In genomic region chr3:81846988-81847387, GRCh38 we compare ENCODE assay signal across 27 cellular contexts.
"Had no signal": no experiment of that assay in that cellular context is flagged by ENCODE, and none has a peak within 500 bp of the region (broad histone marks: within the 10 kb centered on the region; RNA-seq: fewer than 3 reads in every experiment).

No MANE protein-coding gene starts in this region.

- DNase-seq: dorsolateral prefrontal cortex; effector CD4-positive, alpha-beta T cell; hypothalamus; immature natural killer cell; islet precursor cell; kidney glomerular epithelial cell; left colon; left ventricle myocardium superior; mesenchymal stem cell; mucosa of descending colon; naive B cell; sigmoid colon; stimulated activated CD4-positive, alpha-beta T cell treated with anti-CD3 and anti-CD28 coated beads, Interleukin-2, amount 100 ng/mL, for 24 hours; stimulated activated CD4-positive, alpha-beta T cell treated with anti-CD3 and anti-CD28 coated beads, Interleukin-4, amount 100 ng/mL, for 24 hours; stimulated activated naive CD4-positive, alpha-beta T cell treated with Interleukin-2 at 50 U/mL for 16 hours; stomach; thyroid gland; trophoblast cell had no signal

- H3K27me3 ChIP-seq: dorsolateral prefrontal cortex, neural progenitor cell, right atrium auricular region, sigmoid colon, stomach, thyroid gland, vagina had no signal

- H3K36me3 Mint-ChIP-seq: immature natural killer cell; mesothelial cell of epicardium; naive B cell; neural progenitor cell; stimulated activated effector memory CD8-positive, alpha-beta T cell treated with anti-CD3 and anti-CD28 coated beads, Interleukin-12 subunit alpha, Interleukin-12 subunit beta, amount 100 ng/mL, for 72 hours had no signal

- H3K4me2 ChIP-seq: neural progenitor cell had no signal

- H3K9me3 ChIP-seq: mucosa of descending colon, prostate gland, right atrium auricular region, sigmoid colon, stomach, thyroid gland, vagina had no signal

- H3K4me3 Mint-ChIP-seq: immature natural killer cell; mesothelial cell of epicardium; naive B cell; nephron; neural progenitor cell; stimulated activated effector memory CD8-positive, alpha-beta T cell treated with anti-CD3 and anti-CD28 coated beads, Interleukin-12 subunit alpha, Interleukin-12 subunit beta, amount 100 ng/mL, for 72 hours had no signal

- H3K4me3 ChIP-seq: dorsolateral prefrontal cortex, lung, mucosa of descending colon, neural progenitor cell, prostate gland, right atrium auricular region, sigmoid colon, stomach, thyroid gland, vagina had no signal

- H3K27ac Mint-ChIP-seq: immature natural killer cell; mesothelial cell of epicardium; naive B cell; nephron; neural progenitor cell; stimulated activated effector memory CD8-positive, alpha-beta T cell treated with anti-CD3 and anti-CD28 coated beads, Interleukin-12 subunit alpha, Interleukin-12 subunit beta, amount 100 ng/mL, for 72 hours had no signal

- H3K4me1 Mint-ChIP-seq: immature natural killer cell; naive B cell; nephron; stimulated activated effector memory CD8-positive, alpha-beta T cell treated with anti-CD3 and anti-CD28 coated beads, Interleukin-12 subunit alpha, Interleukin-12 subunit beta, amount 100 ng/mL, for 72 hours had no signal

- FAIRE-seq: frontal cortex had no signal

- H3K4me1 ChIP-seq: prostate gland, right atrium auricular region, sigmoid colon, stomach, thyroid gland, vagina had no signal

- ATAC-seq: left colon; left ventricle myocardium superior; mucosa of descending colon; stimulated activated effector memory CD8-positive, alpha-beta T cell treated with anti-CD3 and anti-CD28 coated beads, Interleukin-12 subunit alpha, Interleukin-12 subunit beta, amount 100 ng/mL, for 72 hours had no signal

- H3K27me3 Mint-ChIP-seq: naive B cell had no signal

- H2AFZ ChIP-seq: neural progenitor cell had no signal

- H3K27ac ChIP-seq: dorsolateral prefrontal cortex, neural progenitor cell, prostate gland, right atrium auricular region, sigmoid colon, stomach, thyroid gland, vagina had no signal

- H3K36me3 ChIP-seq: neural progenitor cell, prostate gland, right atrium auricular region, sigmoid colon, stomach, thyroid gland, vagina had no signal

- H3K9me3 Mint-ChIP-seq: mesothelial cell of epicardium; naive B cell; nephron; neural progenitor cell; stimulated activated effector memory CD8-positive, alpha-beta T cell treated with anti-CD3 and anti-CD28 coated beads, Interleukin-12 subunit alpha, Interleukin-12 subunit beta, amount 100 ng/mL, for 72 hours had no signal

- H3K9ac ChIP-seq: neural progenitor cell had no signal
